20 cellular contexts compared by ENCODE assay signal in genomic region chr1:15159166-15159555, GRCh38. TPM values are rescaled to one million over a fixed set of nuclear protein-coding genes. Genes with fewer than 3 reads are reported as not detected.
DNase-seq lines count a peak whose midpoint lies in the region; ATAC-seq and TF ChIP-seq lines count a peak whose summit lies in the region.
"Had no signal": no experiment of that assay in that cellular context is flagged by ENCODE, and none has a peak within 500 bp of the region (broad histone marks: within the 10 kb centered on the region; RNA-seq: fewer than 3 reads in every experiment).

No MANE protein-coding gene starts in this region.

- no peaks in the 10 kb centered on the region for H3K36me3 Mint-ChIP-seq in natural killer cell treated with Interleukin-12 subunit alpha and Interleukin-12 subunit beta and Interleukin-15 and Interleukin-18, amount 100 ng/mL, for 72 hours
- no peaks in the 10 kb centered on the region for H3K36me3 Mint-ChIP-seq in natural killer cell
- peaks cover 3% of the 10 kb centered on the region for H3K36me3 Mint-ChIP-seq in endothelial cell (ENCODE audit: low read depth, unreplicated experiment)
- no peaks in the 10 kb centered on the region for H3K36me3 Mint-ChIP-seq in effector memory CD8-positive, alpha-beta T cell (ENCODE audit: insufficient read depth)

- TF ChIP-seq CTCF in natural killer cell (IDR thresholded peaks at IDR 0.05): no peak
- TF ChIP-seq CTCF in endothelial cell (IDR thresholded peaks at IDR 0.05; ENCODE audit: unreplicated experiment): no peak

- no peaks in the 10 kb centered on the region for H3K9me3 ChIP-seq in muscle layer of colon (ENCODE audit: low read length)
- H3K9me3 ChIP-seq: heart right ventricle had no signal

- peaks cover 13% of the 10 kb centered on the region in 2 donors for H3K27me3 Mint-ChIP-seq in natural killer cell treated with Interleukin-12 subunit alpha and Interleukin-12 subunit beta and Interleukin-15 and Interleukin-18, amount 100 ng/mL, for 72 hours
- H3K27me3 Mint-ChIP-seq in natural killer cell (ENCODE audit: low read depth in 2 of 2) (peaks cover 10 to 13% of the 10 kb centered on the region in 2 donors), endothelial cell (ENCODE audit: unreplicated experiment) (peaks cover 5% of the 10 kb centered on the region)
- H3K27me3 Mint-ChIP-seq in effector memory CD8-positive, alpha-beta T cell: peaks cover 17 to 38% of the 10 kb centered on the region in 2 donors

- H3K4me3 ChIP-seq in muscle layer of colon (ENCODE audit: low read depth in 1 of 2, low read length in 2 of 2): peak overlapping the region in 1 of 2 donors; percentile 42
- H3K4me3 ChIP-seq: SK-N-MC had no signal

- H3K4me3 Mint-ChIP-seq in natural killer cell treated with Interleukin-12 subunit alpha and Interleukin-12 subunit beta and Interleukin-15 and Interleukin-18, amount 100 ng/mL, for 72 hours: no peak overlapping the region
- H3K4me3 Mint-ChIP-seq in natural killer cell (no peak overlapping the region), endothelial cell (ENCODE audit: unreplicated experiment) (peak overlapping the region; percentile 18)
- no peak overlapping the region for H3K4me3 Mint-ChIP-seq in effector memory CD8-positive, alpha-beta T cell
- H3K4me3 Mint-ChIP-seq: CD4-positive, alpha-beta T cell; naive thymus-derived CD4-positive, alpha-beta T cell had no signal

- intact Hi-C loops in natural killer cell (cut with micrococcal nuclease): no loop called here

- H3K9ac ChIP-seq in muscle layer of colon (ENCODE audit: low read length): no peak overlapping the region

- no peaks in the 10 kb centered on the region for H3K36me3 ChIP-seq in muscle layer of colon (ENCODE audit: insufficient read depth, low read length)
- H3K36me3 ChIP-seq: heart right ventricle had no signal

- no peaks in the 10 kb centered on the region for H3K27me3 ChIP-seq in muscle layer of colon (ENCODE audit: control insufficient read depth in 1 of 2, insufficient read depth in 2 of 2, low read length in 2 of 2)

- H3K4me1 ChIP-seq in muscle layer of colon (ENCODE audit: insufficient read depth, low read length): peaks cover 47% of the 10 kb centered on the region

- no peaks in the 10 kb centered on the region for H3K9me3 Mint-ChIP-seq in natural killer cell treated with Interleukin-12 subunit alpha and Interleukin-12 subunit beta and Interleukin-15 and Interleukin-18, amount 100 ng/mL, for 72 hours
- no peaks in the 10 kb centered on the region for H3K9me3 Mint-ChIP-seq in natural killer cell
- no peaks in the 10 kb centered on the region for H3K9me3 Mint-ChIP-seq in endothelial cell (ENCODE audit: unreplicated experiment)
- no peaks in the 10 kb centered on the region for H3K9me3 Mint-ChIP-seq in effector memory CD8-positive, alpha-beta T cell
- H3K9me3 Mint-ChIP-seq: CD4-positive, alpha-beta T cell; naive thymus-derived CD4-positive, alpha-beta T cell had no signal

- H3K27ac Mint-ChIP-seq in natural killer cell treated with Interleukin-12 subunit alpha and Interleukin-12 subunit beta and Interleukin-15 and Interleukin-18, amount 100 ng/mL, for 72 hours: no peak overlapping the region
- no peak overlapping the region for H3K27ac Mint-ChIP-seq in natural killer cell
- peak overlapping the region; percentile 67 for H3K27ac Mint-ChIP-seq in endothelial cell (ENCODE audit: unreplicated experiment)
- H3K27ac Mint-ChIP-seq in effector memory CD8-positive, alpha-beta T cell: no peak overlapping the region
- H3K27ac Mint-ChIP-seq: CD4-positive, alpha-beta T cell; naive thymus-derived CD4-positive, alpha-beta T cell; progenitor cell of endocrine pancreas had no signal

- no peak for ATAC-seq in natural killer cell treated with Interleukin-12 subunit alpha and Interleukin-12 subunit beta and Interleukin-15 and Interleukin-18, amount 100 ng/mL, for 72 hours
- ATAC-seq in natural killer cell (no peak), HG03378 (IDR thresholded peaks at IDR 0.05; ENCODE audit: unreplicated experiment) (no peak), GM18517 (IDR thresholded peaks at IDR 0.05; ENCODE audit: unreplicated experiment) (no peak), HG03565 (IDR thresholded peaks at IDR 0.05; ENCODE audit: unreplicated experiment) (no peak)
- no peak for ATAC-seq in effector memory CD8-positive, alpha-beta T cell (replicated peaks)
- ATAC-seq: heart right ventricle; naive thymus-derived CD4-positive, alpha-beta T cell had no signal

- peaks cover 15 to 23% of the 10 kb centered on the region in 2 donors for H3K4me1 Mint-ChIP-seq in natural killer cell treated with Interleukin-12 subunit alpha and Interleukin-12 subunit beta and Interleukin-15 and Interleukin-18, amount 100 ng/mL, for 72 hours (ENCODE audit: low read depth in 2 of 2)
- H3K4me1 Mint-ChIP-seq in natural killer cell (peaks cover 19% of the 10 kb centered on the region in 2 donors), endothelial cell (ENCODE audit: unreplicated experiment) (peaks cover 73% of the 10 kb centered on the region)
- peaks cover 10 to 11% of the 10 kb centered on the region in 2 donors for H3K4me1 Mint-ChIP-seq in effector memory CD8-positive, alpha-beta T cell (ENCODE audit: low read depth in 2 of 2)

- DNase-seq in natural killer cell treated with Interleukin-12 subunit alpha and Interleukin-12 subunit beta and Interleukin-15 and Interleukin-18, amount 100 ng/mL, for 72 hours (ENCODE audit: low spot score): peak; percentile 34
- DNase-seq in natural killer cell (no peak), endothelial cell (ENCODE audit: low spot score) (no peak)
- no peak for DNase-seq in effector memory CD8-positive, alpha-beta T cell
- DNase-seq: activated CD4-positive, CD25-positive, alpha-beta regulatory T cell treated with anti-CD3 and anti-CD28 coated beads, Interleukin-2, amount 50 U/mL, for 72 hours; CD4-positive, alpha-beta T cell; DMS53; heart right ventricle; naive thymus-derived CD4-positive, alpha-beta T cell; NCI-H2227 treated with DMSO at 0.1 percent for 48 hours; NCI-H774; OCI-M1; small intestine; stimulated activated CD4-positive, alpha-beta T cell treated with anti-CD3 and anti-CD28 coated beads, Interleukin-4, amount 100 ng/mL, for 4 hours had no signal

- H3K27ac ChIP-seq in muscle layer of colon (ENCODE audit: low read depth, low read length): peak overlapping the region; percentile 95
- H3K27ac ChIP-seq: SK-N-MC had no signal

RNA-seq across cellular contexts. Expression of gene TMEM51, which starts 5.6 kb away (rescaled TPM):
- not detected for total RNA-seq in natural killer cell treated with Interleukin-12 subunit alpha and Interleukin-12 subunit beta and Interleukin-15 and Interleukin-18, amount 100 ng/mL, for 72 hours
- total RNA-seq in natural killer cell (not detected), endothelial cell (ENCODE audit: unreplicated experiment) (23.5 TPM)
- total RNA-seq: CD4-positive, alpha-beta T cell had no signal

Comparison
In these comparisons a context has a peak if more than half of its experiments do, and no peak if none do; other contexts are left out.
1. RNA of gene TMEM51, which starts 5.6 kb away (total RNA-seq): 23.5 TPM in endothelial cell (single experiment); not detected in natural killer cell and not detected in natural killer cell treated with Interleukin-12 subunit alpha and Interleukin-12 subunit beta and Interleukin-15 and Interleukin-18, amount 100 ng/mL, for 72 hours; every median in the first group is over 10 times any median in the second.